In the genomic region with DNA sequence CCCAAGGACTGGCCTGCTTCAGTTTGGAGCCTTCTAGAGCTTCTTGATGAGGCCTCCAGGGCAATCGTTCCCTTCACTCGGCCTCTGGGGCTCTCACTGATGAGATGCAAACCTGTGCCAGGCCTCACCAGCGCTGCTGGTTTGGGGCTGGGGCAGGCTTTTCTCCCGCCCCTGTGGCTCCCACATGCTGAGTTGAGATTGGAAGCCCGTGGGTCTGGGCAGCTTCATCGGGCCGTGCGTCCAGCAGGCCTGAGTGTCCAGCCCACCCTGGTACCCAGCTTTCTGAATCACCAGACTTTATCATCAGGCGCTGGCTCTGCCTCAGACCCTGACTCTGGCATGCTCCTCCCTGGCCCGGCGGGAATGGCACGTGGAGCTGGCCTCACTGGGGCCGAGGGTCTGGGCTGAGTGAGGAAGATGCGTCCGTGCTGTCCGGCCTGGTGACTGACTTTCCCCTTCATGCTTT, we compare ENCODE assay signal across 19 cellular contexts. TPM values are rescaled to one million over a fixed set of nuclear protein-coding genes. Genes with fewer than 3 reads are reported as not detected.
A peak's percentile ranks its signal among the peaks of the same experiment; 100 is the strongest.
DNase-seq lines count a peak whose midpoint lies in the region; ATAC-seq and TF ChIP-seq lines count a peak whose summit lies in the region.
"Had no signal": no experiment of that assay in that cellular context is flagged by ENCODE, and none has a peak within 500 bp of the region (broad histone marks: within the 10 kb centered on the region; RNA-seq: fewer than 3 reads in every experiment).

No MANE protein-coding gene starts in this region.

- H3K9ac ChIP-seq in muscle layer of colon (ENCODE audit: low read length), result peak overlapping the region; percentile 17

- ATAC-seq in left ventricle myocardium superior (no peak), upper lobe of right lung (no peak), GM19463 (IDR thresholded peaks at IDR 0.05; ENCODE audit: unreplicated experiment) (no peak)
- ATAC-seq: gastrocnemius medialis had no signal

- H3K27me3 ChIP-seq in cardiac muscle cell (no peaks in the 10 kb centered on the region), dorsolateral prefrontal cortex (no peaks in the 10 kb centered on the region), muscle layer of colon (ENCODE audit: control insufficient read depth in 1 of 2, insufficient read depth in 2 of 2, low read length in 2 of 2) (no peaks in the 10 kb centered on the region), upper lobe of right lung (no peaks in the 10 kb centered on the region)
- H3K27me3 ChIP-seq: gastrocnemius medialis, MG63, neutrophil had no signal

- H3K4me1 ChIP-seq in cardiac muscle cell (ENCODE audit: low read depth), result peaks cover 21% of the 10 kb centered on the region
- peaks cover 40% of the 10 kb centered on the region for H3K4me1 ChIP-seq in muscle layer of colon (ENCODE audit: insufficient read depth, low read length)
- H3K4me1 ChIP-seq in upper lobe of right lung, result peaks cover 27% of the 10 kb centered on the region

- H3K9me3 ChIP-seq in cardiac muscle cell (ENCODE audit: low read depth), result no peaks in the 10 kb centered on the region
- H3K9me3 ChIP-seq in muscle layer of colon (ENCODE audit: low read length), result no peaks in the 10 kb centered on the region
- H3K9me3 ChIP-seq in upper lobe of right lung, result no peaks in the 10 kb centered on the region
- H3K9me3 ChIP-seq: gastrocnemius medialis, MG63, neutrophil had no signal

- no peak overlapping the region for H3K4me3 ChIP-seq in cardiac muscle cell
- peak overlapping the region in 57 of 59 donors; percentile 21 to 100 (median 99) for H3K4me3 ChIP-seq in dorsolateral prefrontal cortex
- H3K4me3 ChIP-seq in muscle layer of colon (ENCODE audit: low read depth in 1 of 2, low read length in 2 of 2), result peak overlapping the region in 1 of 2 donors; percentile 3
- no peak overlapping the region for H3K4me3 ChIP-seq in upper lobe of right lung
- H3K4me3 ChIP-seq: gastrocnemius medialis, MG63, SK-N-MC had no signal

- no peak for DNase-seq in cardiac muscle cell (ENCODE audit: low read depth in 1 of 2, low spot score in 1 of 2)
- no peak for DNase-seq in left ventricle myocardium superior
- DNase-seq in dorsolateral prefrontal cortex, result peak in 2 of 10 donors; percentile 29 to 33
- DNase-seq in upper lobe of right lung, result peak; percentile 61
- no peak for DNase-seq in cerebellum (ENCODE audit: low spot score)
- DNase-seq in HuH-7.5 (ENCODE audit: low spot score), result no peak
- DNase-seq: DMS79; effector CD8-positive, alpha-beta T cell; gastrocnemius medialis; kidney glomerular epithelial cell; MG63; NCI-H2107; stimulated activated CD4-positive, alpha-beta T cell treated with anti-CD3 and anti-CD28 coated beads, Interleukin-12 subunit alpha, Interleukin-12 subunit beta, amount 100 ng/mL, for 4 hours; WERI-Rb-1 had no signal

- H3K27ac ChIP-seq in cardiac muscle cell, result peak overlapping the region; percentile 4
- H3K27ac ChIP-seq in dorsolateral prefrontal cortex, result peak overlapping the region in 58 of 59 donors; percentile 16 to 100 (median 100)
- H3K27ac ChIP-seq in muscle layer of colon (ENCODE audit: low read depth, low read length), result no peak overlapping the region
- no peak overlapping the region for H3K27ac ChIP-seq in upper lobe of right lung
- H3K27ac ChIP-seq: neutrophil, SK-N-MC, WERI-Rb-1 had no signal

- TF ChIP-seq CTCF in cardiac muscle cell (IDR thresholded peaks at IDR 0.05; ENCODE audit: low read depth, low read length), result no peak
- no peak for TF ChIP-seq CTCF in dorsolateral prefrontal cortex (IDR thresholded peaks at IDR 0.05 in 54 of 56, conservative IDR thresholded peaks at IDR 0.05 in 2 of 56; ENCODE audit: low read depth in 1 of 56, partially characterized antibody in 56 of 56)
- TF ChIP-seq CTCF in upper lobe of right lung (IDR thresholded peaks at IDR 0.05), result no peak

- intact Hi-C loops in left ventricle myocardium superior (cut with micrococcal nuclease), result no loop called here
- intact Hi-C loops in dorsolateral prefrontal cortex (cut with DNase I), result no loop called here
- intact Hi-C loops in upper lobe of right lung (cut with DNase I), result loop anchor here (5.0 kb wide), 1 partner anchor 67 kb away; no protein-coding TSS in a partner anchor

- H3K36me3 ChIP-seq in cardiac muscle cell, result peaks cover 34% of the 10 kb centered on the region
- peaks cover 45% of the 10 kb centered on the region for H3K36me3 ChIP-seq in muscle layer of colon (ENCODE audit: insufficient read depth, low read length)
- peaks cover 49% of the 10 kb centered on the region for H3K36me3 ChIP-seq in upper lobe of right lung

RNA-seq across cellular contexts. Expression of a gene that starts 4.3 kb away (rescaled TPM):
- total RNA-seq in cardiac muscle cell (414 and 867 TPM in 2 replicates), left ventricle myocardium superior (323 TPM), dorsolateral prefrontal cortex (1,000 to 10,000 TPM in 107 of 120 experiments, 100 to 1,000 TPM in 13; 467 to 2,124 (median 1,470) TPM), upper lobe of right lung (142 TPM), cerebellum (193 TPM)
- polyA plus RNA-seq in cardiac muscle cell, result 412 and 576 TPM in 2 replicates

RNA-seq across cellular contexts. Expression of a gene that starts 19.5 kb away (rescaled TPM):
- total RNA-seq in cardiac muscle cell (0.12 and 0.35 TPM in 2 replicates), left ventricle myocardium superior (3.0 TPM), dorsolateral prefrontal cortex (1 to 10 TPM in 20 of 120 experiments, under 1 TPM in 69, not detected in 31; 0.19 to 2.5 (median 0.63) TPM), upper lobe of right lung (12.6 TPM), cerebellum (not detected)
- 0.82 TPM in 1 of 2 replicates, not detected in the other for polyA plus RNA-seq in cardiac muscle cell

RNA-seq across cellular contexts. Expression of a gene that starts 30.6 kb away (rescaled TPM):
- total RNA-seq in cardiac muscle cell (not detected in 2 replicates), left ventricle myocardium superior (not detected), dorsolateral prefrontal cortex (1 to 10 TPM in 43 of 120 experiments, not detected in 77; 3.1 to 9.9 (median 5.0) TPM), upper lobe of right lung (not detected), cerebellum (not detected)
- 6.8 and 16.2 TPM in 2 replicates for polyA plus RNA-seq in cardiac muscle cell
- total RNA-seq: astrocyte, gastrocnemius medialis had no signal

RNA-seq across cellular contexts. Expression of a gene that starts 55.6 kb away (rescaled TPM):
- total RNA-seq in cardiac muscle cell, result 115 and 142 TPM in 2 replicates
- polyA plus RNA-seq in cardiac muscle cell, result 107 and 153 TPM in 2 replicates
- 14.1 TPM for total RNA-seq in left ventricle myocardium superior
- total RNA-seq in dorsolateral prefrontal cortex, result 10 to 100 TPM; 57.1 to 95.2 (median 76.6) TPM
- 10.0 TPM for total RNA-seq in upper lobe of right lung
- total RNA-seq in cerebellum, result 6.6 TPM

Comparison
In these comparisons a context has a peak if more than half of its experiments do, and no peak if none do; other contexts are left out.
1. H3K27ac ChIP-seq: peak in cardiac muscle cell (single experiment) and dorsolateral prefrontal cortex (58 of 59); none in muscle layer of colon (single experiment) and upper lobe of right lung (single experiment).
2. H3K4me3 ChIP-seq: peak in dorsolateral prefrontal cortex (57 of 59); none in cardiac muscle cell (single experiment) and upper lobe of right lung (single experiment).